ENCODE assay signal across 22 cellular contexts in the genomic region with DNA sequence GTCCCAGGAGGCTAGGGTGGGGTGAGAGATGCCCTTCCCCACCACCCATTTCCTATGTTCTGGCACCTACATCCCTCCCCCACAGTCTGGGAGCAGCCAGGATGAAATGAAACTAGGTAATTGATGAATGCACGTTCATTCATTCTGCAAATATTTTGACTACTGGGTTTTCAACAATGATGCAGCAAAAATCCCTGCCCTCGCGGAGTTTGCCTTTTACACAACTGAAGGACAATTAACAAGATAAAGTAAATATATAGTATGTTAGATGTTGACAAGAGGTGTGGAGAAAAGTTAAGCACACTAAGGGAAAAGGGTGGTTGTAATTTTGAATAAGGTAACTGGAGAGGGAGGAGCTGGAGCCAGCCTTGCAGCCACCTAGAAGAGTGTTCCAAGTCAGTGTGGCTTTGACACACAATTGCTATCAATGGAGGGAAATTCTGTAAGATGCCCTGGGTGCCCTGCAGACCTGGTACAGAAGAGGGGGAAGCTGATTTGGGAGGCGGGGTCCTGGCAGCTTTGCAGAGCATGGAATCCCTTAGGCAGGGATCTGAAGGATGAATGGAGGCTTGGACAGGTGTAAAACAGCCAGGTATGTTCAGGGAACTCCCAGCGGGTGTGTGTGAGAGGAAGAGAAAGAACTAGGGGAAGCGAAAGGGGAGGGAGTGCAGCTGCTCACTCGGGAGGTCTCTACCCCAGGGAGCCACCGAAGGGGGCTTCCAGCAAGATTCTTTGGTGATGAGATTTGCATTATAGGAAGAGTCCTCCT. TPM values are rescaled to one million over a fixed set of nuclear protein-coding genes. Genes with fewer than 3 reads are reported as not detected.
DNase-seq lines count a peak whose midpoint lies in the region; ATAC-seq, FAIRE-seq and TF ChIP-seq lines count a peak whose summit lies in the region.
"Had no signal": no experiment of that assay in that cellular context is flagged by ENCODE, and none has a peak within 500 bp of the region (broad histone marks: within the 10 kb centered on the region; RNA-seq: fewer than 3 reads in every experiment).

No MANE protein-coding gene starts in this region.

- H4K20me1 ChIP-seq in hepatocyte (ENCODE audit: insufficient read depth, poor library complexity, severe bottlenecking), result no peaks in the 10 kb centered on the region

- peaks cover 14% of the 10 kb centered on the region for H3K79me2 ChIP-seq in hepatocyte

- no peak overlapping the region for H2AFZ ChIP-seq in hepatocyte

- no peak for ATAC-seq in HG02610 (IDR thresholded peaks at IDR 0.05; ENCODE audit: unreplicated experiment)
- ATAC-seq: body of pancreas, gastrocnemius medialis, lower lobe of right lung, natural killer cell had no signal

- H3K9me3 ChIP-seq in hepatocyte (ENCODE audit: low read depth), result no peaks in the 10 kb centered on the region
- no peaks in the 10 kb centered on the region for H3K9me3 ChIP-seq in small intestine (ENCODE audit: control insufficient read depth, low read depth)
- H3K9me3 ChIP-seq: body of pancreas, gastrocnemius medialis, lower lobe of right lung had no signal

- peak overlapping the region; percentile 96 for H3K4me2 ChIP-seq in hepatocyte

- no peaks in the 10 kb centered on the region for H3K27me3 ChIP-seq in hepatocyte
- H3K27me3 ChIP-seq in small intestine (ENCODE audit: control insufficient read depth in 2 of 2, insufficient read depth in 2 of 2, low read length in 2 of 2), result no peaks in the 10 kb centered on the region

- DNase-seq in NCI-H510A treated with DMSO at 0.1 percent for 48 hours (lab: John Stamatoyannopoulos, UW) (peak; percentile 22), NCI-H510A (lab: John Stamatoyannopoulos, UW) (no peak), NCI-H774 (lab: John Stamatoyannopoulos, UW) (peak; percentile 22), hepatocyte (ENCODE audit: low spot score) (no peak), small intestine (peak; percentile 15), NCI-H82 treated with DMSO at 0.1 percent for 48 hours (lab: John Stamatoyannopoulos, UW; ENCODE audit: unreplicated experiment) (no peak), HK-2 (ENCODE audit: unreplicated experiment) (no peak)
- DNase-seq: activated CD4-positive, alpha-beta T cell treated with anti-CD3 and anti-CD28 coated beads, Interleukin-2, amount 50 U/mL, for 1 hour; body of pancreas; CD4-positive, CD25-positive, alpha-beta regulatory T cell; cortex of kidney; DMS79 treated with DMSO at 0.1 percent for 48 hours; gastrocnemius medialis; KBM-7; lower lobe of right lung; natural killer cell; NCI-H2081 treated with DMSO at 0.1 percent for 48 hours; stimulated activated CD4-positive, alpha-beta T cell treated with anti-CD3 and anti-CD28 coated beads, Interleukin-15, amount 100 ng/mL, for 24 hours; stimulated activated naive CD4-positive, alpha-beta T cell; trophoblast cell had no signal

- no peaks in the 10 kb centered on the region for H3K9me2 ChIP-seq in hepatocyte (replicated peaks; ENCODE audit: insufficient read depth)

- WGBS in hepatocyte (ENCODE audit: low lambda C conversion rate, missing lambda C conversion rate), result 39% methylated on average over 8 of the region's 8 CpGs
- WGBS in small intestine, 3 donors, result 16 to 35% (median 24%) methylated on average over 6 to 8 of the region's 8 CpGs

- peaks cover 34% of the 10 kb centered on the region for H3K4me1 ChIP-seq in hepatocyte (ENCODE audit: insufficient read depth)
- H3K4me1 ChIP-seq in small intestine (ENCODE audit: control insufficient read depth in 2 of 2, insufficient read depth in 1 of 2, low read depth in 1 of 2, low read length in 1 of 2), result peaks cover 0 to 14% of the 10 kb centered on the region in 2 donors

- TF ChIP-seq CTCF in hepatocyte (IDR thresholded peaks at IDR 0.05; ENCODE audit: poor library complexity), result no peak

- H3K27ac ChIP-seq in hepatocyte (no peak overlapping the region), small intestine (ENCODE audit: low read depth in 1 of 2, low read length in 1 of 2) (no peak overlapping the region)
- H3K27ac ChIP-seq: body of pancreas, gastrocnemius medialis, lower lobe of right lung had no signal

- FAIRE-seq in small intestine (lab: Jason Lieb, UNC), result no peak
- FAIRE-seq: RCC 7860 had no signal

- H3K4me3 ChIP-seq in hepatocyte (no peak overlapping the region), small intestine (ENCODE audit: low read depth in 1 of 2, low read length in 2 of 2) (peak overlapping the region in 1 of 2 donors; percentile 71)
- H3K4me3 ChIP-seq: body of pancreas, gastrocnemius medialis, lower lobe of right lung had no signal

- H3K36me3 ChIP-seq in hepatocyte (replicated peaks; ENCODE audit: insufficient read depth, low read depth) (no peaks in the 10 kb centered on the region), small intestine (ENCODE audit: control insufficient read depth in 2 of 2, insufficient read depth in 2 of 2, low read length in 2 of 2) (peaks cover 0 to 4% of the 10 kb centered on the region in 2 donors)
- H3K36me3 ChIP-seq: gastrocnemius medialis had no signal

RNA-seq across cellular contexts. Expression of gene TMEM92, which starts 2.5 kb away (rescaled TPM):
- total RNA-seq in hepatocyte, result 6.9 and 11.3 TPM in 2 replicates
- polyA plus RNA-seq in hepatocyte, result 21.7 and 24.0 TPM in 2 replicates
- polyA plus RNA-seq in small intestine, result 10 to 100 TPM; 29.1 to 53.5 (median 39.1) TPM
- total RNA-seq: body of pancreas; CD4-positive, CD25-positive, alpha-beta regulatory T cell; gastrocnemius medialis; natural killer cell had no signal
- polyA plus RNA-seq: CD4-positive, CD25-positive, alpha-beta regulatory T cell had no signal

Comparison
In these comparisons a context has a peak if more than half of its experiments do, and no peak if none do; other contexts are left out.
1. DNase-seq: peak in NCI-H510A treated with DMSO at 0.1 percent for 48 hours (single experiment), NCI-H774 (single experiment) and small intestine (single experiment); none in NCI-H510A (single experiment), hepatocyte (single experiment), NCI-H82 treated with DMSO at 0.1 percent for 48 hours (single experiment) and HK-2 (single experiment).